ENCODE assay signal across 16 cellular contexts in the genomic region with DNA sequence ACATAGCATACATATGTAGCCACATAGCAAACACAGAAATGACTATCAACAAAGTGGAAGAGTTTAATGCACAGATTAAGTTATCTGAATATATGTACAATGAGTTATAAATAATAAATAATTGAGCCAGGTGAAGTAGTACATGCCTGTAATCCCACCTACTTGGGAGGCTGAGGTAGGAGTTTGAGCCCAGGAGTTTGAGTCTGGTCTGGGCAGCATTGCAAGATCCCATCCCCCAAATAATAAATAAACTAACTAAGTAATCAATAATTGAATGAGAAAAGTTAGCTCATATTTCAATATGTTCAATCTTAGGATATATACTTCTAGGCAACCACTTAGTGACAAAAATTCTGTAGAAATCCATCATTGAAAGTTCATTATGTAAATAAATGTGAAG. TPM values are rescaled to one million over a fixed set of nuclear protein-coding genes. Genes with fewer than 3 reads are reported as not detected.
DNase-seq lines count a peak whose midpoint lies in the region; ATAC-seq, FAIRE-seq and TF ChIP-seq lines count a peak whose summit lies in the region.
"Had no signal": no experiment of that assay in that cellular context is flagged by ENCODE, and none has a peak within 500 bp of the region (broad histone marks: within the 10 kb centered on the region; RNA-seq: fewer than 3 reads in every experiment).

No MANE protein-coding gene starts in this region.

- no peaks in the 10 kb centered on the region for H3K9me3 ChIP-seq in Loucy (ENCODE audit: insufficient read depth, low read depth, low read length)
- no peaks in the 10 kb centered on the region for H3K9me3 ChIP-seq in GM12878 (replicated peaks; ENCODE audit: control insufficient read depth, insufficient read depth, low read length)
- H3K9me3 ChIP-seq in neutrophil, result no peaks in the 10 kb centered on the region
- H3K9me3 ChIP-seq: upper lobe of left lung had no signal

- H3K36me3 ChIP-seq in Loucy (ENCODE audit: insufficient read depth, low read length) (no peaks in the 10 kb centered on the region), GM12878 (ENCODE audit: control insufficient read depth in 2 of 2, insufficient read depth in 2 of 2, low read length in 1 of 2) (no peaks in the 10 kb centered on the region), neutrophil (no peaks in the 10 kb centered on the region)
- H3K36me3 ChIP-seq: upper lobe of left lung had no signal

- CTCF ChIA-PET in GM12878 (lab: Yijun Ruan, JAX), result no interaction called here

- no peaks in the 10 kb centered on the region for H3K9me2 ChIP-seq in Loucy (replicated peaks; ENCODE audit: low read depth, low read length)

- H3K4me1 ChIP-seq in Loucy (ENCODE audit: insufficient read depth, low read length, poor library complexity, severe bottlenecking) (peaks cover 55% of the 10 kb centered on the region), GM12878 (ENCODE audit: control insufficient read depth, insufficient read depth, low read length) (peaks cover 20% of the 10 kb centered on the region), neutrophil (ENCODE audit: control insufficient read depth in 1 of 2, insufficient read depth in 1 of 2, low read depth in 1 of 2, low read length in 1 of 2) (peaks cover 81 to 88% of the 10 kb centered on the region in 2 experiments)

- no peaks in the 10 kb centered on the region for H3K27me3 Mint-ChIP-seq in T-helper 2 cell treated with Interferon-gamma antibody and Interleukin-4, amounts not matched to agents 5 μg/mL and 100 μg/mL, for 36 hours (ENCODE audit: low read depth)

- H3K27ac Mint-ChIP-seq in T-helper 2 cell treated with Interferon-gamma antibody and Interleukin-4, amounts not matched to agents 5 μg/mL and 100 μg/mL, for 36 hours, result peak overlapping the region; percentile 100

- no peak for ATAC-seq in GM12878
- no peak for ATAC-seq in GM18505 (IDR thresholded peaks at IDR 0.05; ENCODE audit: unreplicated experiment)
- no peak for ATAC-seq in GM19452 (IDR thresholded peaks at IDR 0.05; ENCODE audit: unreplicated experiment)
- ATAC-seq: left ventricle myocardium superior had no signal

- no peak overlapping the region for H2AFZ ChIP-seq in Loucy (ENCODE audit: low read length)
- H2AFZ ChIP-seq in GM12878 (ENCODE audit: control insufficient read depth, low read depth, low read length), result no peak overlapping the region

- TF ChIP-seq POLR2A in GM12878 (IDR thresholded peaks at IDR 0.05; ENCODE audit: low read depth, low read length), result no peak
- TF ChIP-seq POLR2A in GM18505 (IDR thresholded peaks at IDR 0.05; ENCODE audit: borderline replicate concordance, extremely low read depth, insufficient read depth, insufficient read length), result no peak

- peak overlapping the region; percentile 98 for H3K4me3 Mint-ChIP-seq in T-helper 2 cell treated with Interferon-gamma antibody and Interleukin-4, amounts not matched to agents 5 μg/mL and 100 μg/mL, for 36 hours

- SMC1A ChIA-PET in GM12878 (lab: Charles Lee; ENCODE audit: uncharacterized antibody, unreplicated experiment), result no interaction called here

- H3K79me2 ChIP-seq in Loucy (ENCODE audit: insufficient read depth, low read length) (peaks cover 67% of the 10 kb centered on the region), GM12878 (ENCODE audit: control insufficient read depth, insufficient read depth, low read length) (peaks cover 29% of the 10 kb centered on the region)

- H3K4me3 ChIP-seq in Loucy (ENCODE audit: low read length, poor library complexity, severe bottlenecking), result peak overlapping the region; percentile 91
- H3K4me3 ChIP-seq in GM12878, result no peak overlapping the region; the same call in 1 of the 2 replicates
- peak overlapping the region in 1 of 2 experiments; percentile 81 for H3K4me3 ChIP-seq in neutrophil (ENCODE audit: low read depth in 1 of 2, low read length in 1 of 2)

- no peak for FAIRE-seq in GM12878 (lab: Jason Lieb, UNC)
- FAIRE-seq: TTC549 had no signal

- RAD21 ChIA-PET in GM12878 (lab: Charles Lee; ENCODE audit: unreplicated experiment), result interaction anchor here (1.0 kb wide), 1 partner anchor 10 kb away, joined by 3 read pairs; no protein-coding TSS in a partner anchor

- no peak for TF ChIP-seq EP300 in GM12878 (IDR thresholded peaks at IDR 0.05; ENCODE audit: borderline replicate concordance in 1 of 2, control insufficient read depth in 1 of 2, low read depth in 2 of 2, low read length in 2 of 2)

- BruUV-seq in GM12878 (replicated peaks; lab: Mats Ljungman, UMichigan), result no TSS peak

- no peaks in the 10 kb centered on the region for H3K9me3 Mint-ChIP-seq in T-helper 2 cell treated with Interferon-gamma antibody and Interleukin-4, amounts not matched to agents 5 μg/mL and 100 μg/mL, for 36 hours

- no peaks in the 10 kb centered on the region for H3K27me3 ChIP-seq in Loucy (ENCODE audit: insufficient read depth, low read length, poor library complexity, severe bottlenecking)
- H3K27me3 ChIP-seq in GM12878 (replicated peaks in 1 of 2; ENCODE audit: control insufficient read depth in 2 of 2, insufficient read depth in 2 of 2, low read length in 1 of 2), result no peaks in the 10 kb centered on the region
- H3K27me3 ChIP-seq in neutrophil, result no peaks in the 10 kb centered on the region
- H3K27me3 ChIP-seq: cardiac muscle cell, upper lobe of left lung had no signal

- intact Hi-C loops in GM12878 (cut with micrococcal nuclease; ENCODE audit: unreplicated experiment), result no loop called here

- H4K20me1 ChIP-seq in Loucy (ENCODE audit: insufficient read depth, low read length, poor library complexity, severe bottlenecking) (no peaks in the 10 kb centered on the region), GM12878 (ENCODE audit: control insufficient read depth, insufficient read depth) (no peaks in the 10 kb centered on the region)

- in situ Hi-C loops in GM12878 (cut with MboI), result no loop called here

- no peak for DNase-seq in T-helper 2 cell treated with Interferon-gamma antibody and Interleukin-4, amounts not matched to agents 5 μg/mL and 100 μg/mL, for 36 hours (ENCODE audit: low spot score)
- DNase-seq in T-helper 2 cell (no peak), GM12878 (ENCODE audit: low read depth, low spot score) (no peak), COR-L47 (lab: John Stamatoyannopoulos, UW) (no peak)
- DNase-seq: KBM-7, left ventricle myocardium superior, NCI-H1694, NCI-H524 treated with DMSO at 0.1 percent for 48 hours, upper lobe of left lung had no signal

- peaks cover 58% of the 10 kb centered on the region for H3K4me1 Mint-ChIP-seq in T-helper 2 cell treated with Interferon-gamma antibody and Interleukin-4, amounts not matched to agents 5 μg/mL and 100 μg/mL, for 36 hours (ENCODE audit: low read depth)

- TF ChIP-seq RAD21 in GM12878 (IDR thresholded peaks at IDR 0.05; ENCODE audit: insufficient read depth, low read depth, low read length), result no peak

- H3K9ac ChIP-seq in Loucy (ENCODE audit: low read depth, low read length, poor library complexity, severe bottlenecking), result peak overlapping the region; percentile 94
- H3K9ac ChIP-seq in GM12878 (ENCODE audit: control insufficient read depth, insufficient read depth, low read length), result no peak overlapping the region

- TF ChIP-seq CTCF in Loucy (conservative IDR thresholded peaks at IDR 0.05; ENCODE audit: low read length) (no peak), GM12878 (IDR thresholded peaks at IDR 0.05 in 2 of 3, conservative IDR thresholded peaks at IDR 0.05 in 1 of 3; ENCODE audit: control insufficient read depth in 2 of 3, extremely low read depth in 1 of 3, insufficient read depth in 1 of 3, low read depth in 3 of 3, low read length in 3 of 3) (no peak), neutrophil (IDR thresholded peaks at IDR 0.05) (no peak)

- H3K4me2 ChIP-seq in Loucy (ENCODE audit: low read depth, low read length, poor library complexity, severe bottlenecking) (peak overlapping the region; percentile 91), GM12878 (ENCODE audit: control insufficient read depth, insufficient read depth) (peak overlapping the region; percentile 64)

- H3K36me3 Mint-ChIP-seq in T-helper 2 cell treated with Interferon-gamma antibody and Interleukin-4, amounts not matched to agents 5 μg/mL and 100 μg/mL, for 36 hours (ENCODE audit: low read depth), result peaks cover 53% of the 10 kb centered on the region

- peaks cover 19% of the 10 kb centered on the region for H3F3A ChIP-seq in Loucy (ENCODE audit: low read depth)

- H3K27ac ChIP-seq in GM12878 (ENCODE audit: control insufficient read depth, insufficient read depth) (no peak overlapping the region), neutrophil (peak overlapping the region; percentile 100)
- H3K27ac ChIP-seq: cardiac muscle cell, RWPE1 had no signal

- POLR2A ChIA-PET in GM12878 (lab: Charles Lee), result interaction anchor here (2.7 kb wide), 1 partner anchor 51 kb away, joined by 14 read pairs; no protein-coding TSS in a partner anchor

RNA-seq across cellular contexts. Expression of a gene that starts 1.7 kb away (rescaled TPM):
- 322 and 361 TPM in 2 replicates for total RNA-seq in GM12878 (2013; cell fraction: nucleolus; rRNA removed)
- total RNA-seq in GM12878 (2014; rRNA removed), result 39.4 and 39.8 TPM in 2 replicates
- 52.5 and 63.7 TPM in 2 replicates for total RNA-seq in GM12878 (2014; rRNA removed; fragmentation: Illumina TruSeq; extraction: Trizol)
- 47.2 and 48.2 TPM in 2 replicates for total RNA-seq in GM12878 (2021)
- 25.5 TPM for polyA plus RNA-seq in GM12878 (2011; ENCODE audit: low read depth)
- 56.5 and 66.1 TPM in 2 replicates for polyA plus RNA-seq in GM12878 (2011; rRNA removed)
- 39.6 and 40.3 TPM in 2 replicates for polyA plus RNA-seq in GM12878 (2011; cell fraction: cytosol; rRNA removed)
- polyA plus RNA-seq in GM12878 (2011; cell fraction: nucleus; rRNA removed), result 166 and 173 TPM in 2 replicates
- polyA plus RNA-seq in GM12878 (2012), result 40.0 and 40.4 TPM in 2 replicates
- polyA plus RNA-seq in GM12878 (2014; fragmentation: Illumina TruSeq; extraction: Trizol), result 69.8 and 91.0 TPM in 2 replicates
- 10 to 100 TPM; 41.7 to 44.0 TPM for polyA plus RNA-seq in GM12878 (2014; fragmentation: Nextera tagmentation; extraction: Ambion mirVana)
- polyA plus RNA-seq in GM12878 (2014; rRNA removed), result 41.4 and 49.2 TPM in 2 replicates
- polyA plus RNA-seq in GM12878 (2016; fragmentation: Nextera tagmentation; extraction: Ambion mirVana), result 10 to 100 TPM; 42.3 to 43.2 TPM
- 35.4 and 42.2 TPM in 2 replicates for polyA minus RNA-seq in GM12878 (2011; rRNA and poly(A)+ RNA removed)
- polyA minus RNA-seq in GM12878 (2011; cell fraction: cytosol; rRNA and poly(A)+ RNA removed), result 20.4 and 24.1 TPM in 2 replicates
- 52.0 and 77.9 TPM in 2 replicates for polyA minus RNA-seq in GM12878 (2011; cell fraction: nucleus; rRNA and poly(A)+ RNA removed)

RNA-seq across cellular contexts. Expression of a gene that starts 15.9 kb away (rescaled TPM):
- not detected in 2 replicates for total RNA-seq in GM12878 (2013; cell fraction: nucleolus; rRNA removed)
- 5.0 TPM in 2 replicates for total RNA-seq in GM12878 (2014; rRNA removed)
- total RNA-seq in GM12878 (2014; rRNA removed; fragmentation: Illumina TruSeq; extraction: Trizol), result 6.1 TPM in 2 replicates
- 2.9 and 5.7 TPM in 2 replicates for total RNA-seq in GM12878 (2021)
- 0.72 TPM for polyA plus RNA-seq in GM12878 (2011; ENCODE audit: low read depth)
- 0.09 TPM in 1 of 2 replicates, not detected in the other for polyA plus RNA-seq in GM12878 (2011; rRNA removed)
- 0.16 TPM in 1 of 2 replicates, not detected in the other for polyA plus RNA-seq in GM12878 (2011; cell fraction: cytosol; rRNA removed)
- polyA plus RNA-seq in GM12878 (2011; cell fraction: nucleus; rRNA removed), result not detected in 2 replicates
- polyA plus RNA-seq in GM12878 (2012), result 0.77 and 0.81 TPM in 2 replicates
- 5.6 and 5.7 TPM in 2 replicates for polyA plus RNA-seq in GM12878 (2014; fragmentation: Illumina TruSeq; extraction: Trizol)
- polyA plus RNA-seq in GM12878 (2014; fragmentation: Nextera tagmentation; extraction: Ambion mirVana), result 1 to 10 TPM; 1.0 to 2.0 TPM
- polyA plus RNA-seq in GM12878 (2014; rRNA removed), result 3.5 and 3.8 TPM in 2 replicates
- polyA plus RNA-seq in GM12878 (2016; fragmentation: Nextera tagmentation; extraction: Ambion mirVana), result 1 to 10 TPM; 4.9 to 5.7 TPM
- polyA minus RNA-seq in GM12878 (2011; rRNA and poly(A)+ RNA removed), result not detected in 2 replicates
- polyA minus RNA-seq in GM12878 (2011; cell fraction: cytosol; rRNA and poly(A)+ RNA removed), result not detected in 2 replicates
- polyA minus RNA-seq in GM12878 (2011; cell fraction: nucleus; rRNA and poly(A)+ RNA removed), result not detected in 2 replicates
